Comparison of ENCODE assay signal across 8 cellular contexts in the genomic region with DNA sequence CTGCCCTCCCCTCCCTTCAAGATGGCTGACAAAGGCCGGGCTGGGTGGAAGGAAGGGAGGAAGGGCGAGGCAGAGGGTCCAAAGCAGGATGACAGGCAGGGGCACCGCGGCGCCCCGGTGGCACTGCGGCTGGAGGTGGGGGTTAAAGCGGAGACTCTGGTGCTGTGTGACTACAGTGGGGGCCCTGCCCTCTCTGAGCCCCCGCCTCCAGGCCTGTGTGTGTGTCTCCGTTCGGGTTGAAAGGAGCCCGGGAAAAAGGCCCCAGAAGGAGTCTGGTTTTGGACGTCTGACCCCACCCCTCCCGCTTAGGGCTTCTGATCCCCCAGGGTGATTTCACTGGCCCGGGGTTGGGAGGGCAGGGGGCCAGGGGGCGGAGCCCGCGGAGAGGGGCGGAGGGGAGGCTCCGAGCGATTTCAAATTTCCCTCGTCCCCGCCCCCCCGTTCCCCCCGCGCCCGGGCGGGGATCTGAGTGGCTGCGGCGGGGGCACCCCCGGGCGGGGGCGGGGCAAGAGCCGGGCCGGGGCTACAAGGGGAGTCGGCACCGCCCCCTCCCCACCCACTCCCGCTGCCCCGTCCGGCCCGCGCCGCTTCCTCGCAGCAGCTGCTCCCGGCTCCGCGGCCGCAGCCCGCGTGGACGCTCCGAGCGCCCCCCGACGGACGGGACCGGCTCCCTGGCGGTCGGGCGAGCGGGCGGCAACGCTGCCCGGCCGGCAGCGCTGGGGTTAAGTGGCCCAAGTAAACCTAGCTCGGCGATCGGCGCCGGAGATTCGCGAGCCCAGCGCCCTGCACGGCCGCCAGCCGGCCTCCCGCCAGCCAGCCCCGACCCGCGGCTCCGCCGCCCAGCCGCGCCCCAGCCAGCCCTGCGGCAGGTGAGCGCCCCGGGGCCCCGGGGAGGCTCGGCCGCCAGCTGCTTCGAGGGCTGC. TPM values are rescaled to one million over a fixed set of nuclear protein-coding genes. Genes with fewer than 3 reads are reported as not detected.
DNase-seq lines count a peak whose midpoint lies in the region; ATAC-seq and TF ChIP-seq lines count a peak whose summit lies in the region.

A gene (plus strand): TSS at position 555 of the 923 bp plus-strand sequence. CDS start 17,939 bp downstream, outside the sequence.

- TF ChIP-seq CTCF in OCI-LY3 (IDR thresholded peaks at IDR 0.05; ENCODE audit: low read depth, low read length) = peak; percentile 20
- peak in 1 of 3 experiments; percentile 27 for TF ChIP-seq CTCF in esophagus muscularis mucosa (IDR thresholded peaks at IDR 0.05)

- no peaks in the 10 kb centered on the region for H3K79me2 ChIP-seq in OCI-LY3 (ENCODE audit: low read length)

- peak within 1 kb of the TSS; percentile 80 for H3K9ac ChIP-seq in OCI-LY3 (ENCODE audit: low read length)

- peak within 1 kb of the TSS; percentile 96 for H3K4me2 ChIP-seq in OCI-LY3 (ENCODE audit: low read length)

- H4K20me1 ChIP-seq in OCI-LY3 (ENCODE audit: insufficient read depth, low read length) = no peaks in the 10 kb centered on the region

- TF ChIP-seq EP300 in esophagus muscularis mucosa (IDR thresholded peaks at IDR 0.05) = no peak

- intact Hi-C loops in esophagus muscularis mucosa (cut with DNase I) = no loop called here

- no peaks in the 10 kb centered on the region for H3K9me3 ChIP-seq in OCI-LY3 (ENCODE audit: insufficient read depth, low read length)
- H3K9me3 ChIP-seq in esophagus muscularis mucosa = no peaks in the 10 kb centered on the region

- TF ChIP-seq POLR2A in GM18951 (IDR thresholded peaks at IDR 0.05; ENCODE audit: extremely low read depth, insufficient read depth, insufficient read length) = peak; percentile 54
- no peak for TF ChIP-seq POLR2A in esophagus muscularis mucosa (IDR thresholded peaks at IDR 0.05; ENCODE audit: low read depth)

- DNase-seq in AG20443 (ENCODE audit: low spot score) (peak; percentile 96), activated T-cell treated with anti-CD3 and anti-CD28 coated beads for 48 hours (ENCODE audit: low read depth) (peak; percentile 71), esophagus muscularis mucosa (ENCODE audit: extremely low spot score) (no peak), myocyte (ENCODE audit: low read depth) (peak; percentile 81)
- peak; percentile 39 to 72 for DNase-seq in stimulated activated CD8-positive, alpha-beta memory T cell treated with anti-CD3 and anti-CD28 coated beads, Interleukin-7, amount 100 ng/mL, for 4 hours (ENCODE audit: low read depth in 2 of 2)

- WGBS in esophagus muscularis mucosa = no CpG with 5 or more reads among the region's 92 CpGs

- peak within 1 kb of the TSS; percentile 24 for H3K27ac ChIP-seq in OCI-LY3 (ENCODE audit: low read length)
- peak within 1 kb of the TSS in 2 of 4 donors; percentile 37 to 45 for H3K27ac ChIP-seq in esophagus muscularis mucosa (replicated peaks in 1 of 4)

- peak within 1 kb of the TSS; percentile 63 for H2AFZ ChIP-seq in OCI-LY3 (ENCODE audit: low read depth, low read length)

- peak; percentile 54 for ATAC-seq in HG03521 (IDR thresholded peaks at IDR 0.05; ENCODE audit: unreplicated experiment)

- no peaks in the 10 kb centered on the region for H3K27me3 ChIP-seq in OCI-LY3 (ENCODE audit: low read depth, low read length)
- no peaks in the 10 kb centered on the region for H3K27me3 ChIP-seq in esophagus muscularis mucosa

- H3K36me3 ChIP-seq in OCI-LY3 (replicated peaks; ENCODE audit: low read depth, low read length) = no peaks in the 10 kb centered on the region
- H3K36me3 ChIP-seq in esophagus muscularis mucosa = no peaks in the 10 kb centered on the region

- H3K4me3 ChIP-seq in OCI-LY3 (ENCODE audit: low read length) (peak within 1 kb of the TSS; percentile 91), esophagus muscularis mucosa (peak within 1 kb of the TSS; percentile 66 to 86 (median 78))

- H3K4me1 ChIP-seq in OCI-LY3 (ENCODE audit: low read length) (peaks cover 11% of the 10 kb centered on the region), esophagus muscularis mucosa (peaks cover 14 to 24% (median 22%) of the 10 kb centered on the region in 4 donors)

- in situ Hi-C loops in GM18951 (cut with MboI; ENCODE audit: low sequenced_read_pairs, unreplicated experiment) = no loop called here

RNA-seq across cellular contexts. Expression of the gene that starts here (rescaled TPM):
- total RNA-seq in esophagus muscularis mucosa (under 1 TPM; 0.40 to 0.97 (median 0.66) TPM), myocyte (0.59 and 1.5 TPM in 2 replicates)
- polyA plus RNA-seq in myocyte (2012) = 0.52 TPM
